16 cellular contexts compared by ENCODE assay signal in the genomic region with DNA sequence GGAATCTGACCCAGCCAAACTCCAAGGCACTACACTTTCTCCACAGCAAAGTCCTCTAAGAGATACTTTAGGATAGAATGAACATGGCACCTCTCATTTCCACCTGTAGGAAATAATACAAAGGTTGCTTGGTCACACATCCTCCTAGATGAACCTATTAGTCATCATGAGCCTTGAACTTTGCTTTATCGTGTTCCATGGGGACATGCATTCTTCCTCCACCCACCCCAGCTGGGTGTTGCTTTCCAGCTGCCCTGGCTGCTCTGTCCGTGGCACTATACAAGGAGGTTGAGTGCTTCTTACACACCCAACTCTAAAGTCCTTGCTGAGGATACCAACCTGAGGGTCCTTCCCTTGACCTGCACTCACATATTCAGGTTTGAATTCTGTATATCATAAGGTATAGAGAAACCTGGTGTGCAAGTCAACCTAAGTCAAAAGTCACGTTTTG. TPM values are rescaled to one million over a fixed set of nuclear protein-coding genes. Genes with fewer than 3 reads are reported as not detected.
DNase-seq lines count a peak whose midpoint lies in the region; ATAC-seq and TF ChIP-seq lines count a peak whose summit lies in the region.
"Had no signal": no experiment of that assay in that cellular context is flagged by ENCODE, and none has a peak within 500 bp of the region (broad histone marks: within the 10 kb centered on the region; RNA-seq: fewer than 3 reads in every experiment).

No MANE protein-coding gene starts in this region.

- H3K9ac ChIP-seq in BLaER1 = no peak overlapping the region

- H3K4me3 ChIP-seq in BLaER1 = no peak overlapping the region
- no peak overlapping the region for H3K4me3 ChIP-seq in OCI-LY7 (ENCODE audit: low read depth, low read length, poor library complexity, severe bottlenecking)
- H3K4me3 ChIP-seq: HAP-1 had no signal

- POLR2A ChIA-PET in OCI-LY7 (lab: Charles Lee) = interaction anchor here (0.5 to 5.1 kb wide), 4 partner anchors 7 to 1591 kb away, joined by 3 to 64 read pairs (median 3); no protein-coding TSS in a partner anchor

- no TSS peak for BruUV-seq in OCI-LY7 (replicated peaks; lab: Mats Ljungman, UMichigan)

- intact Hi-C loops in OCI-LY7 (cut with micrococcal nuclease; ENCODE audit: unreplicated experiment) = loop anchor here (5.0 kb wide), 1 partner anchor 173 kb away; no protein-coding TSS in a partner anchor

- H3K9me3 Mint-ChIP-seq in glutamatergic neuron (ENCODE audit: unreplicated experiment) (no peaks in the 10 kb centered on the region), nephron progenitor cell (no peaks in the 10 kb centered on the region)

- H3K36me3 ChIP-seq in BLaER1 (no peaks in the 10 kb centered on the region), OCI-LY7 (ENCODE audit: insufficient read depth, low read length) (peaks cover 23% of the 10 kb centered on the region)
- H3K36me3 ChIP-seq: HAP-1 had no signal

- H3K4me3 Mint-ChIP-seq in glutamatergic neuron (ENCODE audit: unreplicated experiment) = no peak overlapping the region
- no peak overlapping the region for H3K4me3 Mint-ChIP-seq in nephron progenitor cell

- H3K27me3 ChIP-seq in BLaER1 = no peaks in the 10 kb centered on the region

- DNase-seq in OCI-LY7 (ENCODE audit: low spot score) = no peak
- no peak for DNase-seq in glutamatergic neuron
- DNase-seq in nephron progenitor cell = no peak
- no peak for DNase-seq in amniotic stem cell (lab: John Stamatoyannopoulos, UW)
- DNase-seq: 8988T, NCI-H1092 treated with DMSO at 0.1 percent for 48 hours, NCI-H1694 treated with DMSO at 0.1 percent for 48 hours, NCI-H446 treated with DMSO at 0.1 percent for 48 hours, NCI-H748 treated with DMSO at 0.1 percent for 48 hours, SIG-M5 had no signal

- H3K27ac Mint-ChIP-seq in glutamatergic neuron (ENCODE audit: unreplicated experiment) (peak overlapping the region; percentile 17), nephron progenitor cell (peak overlapping the region; percentile 37)

- H3K4me1 Mint-ChIP-seq in glutamatergic neuron (ENCODE audit: low read depth, unreplicated experiment) (peaks cover 47% of the 10 kb centered on the region), nephron progenitor cell (peaks cover 66% of the 10 kb centered on the region)

- ATAC-seq in GM18858 (IDR thresholded peaks at IDR 0.05; ENCODE audit: unreplicated experiment) (no peak), GM18867 (IDR thresholded peaks at IDR 0.05; ENCODE audit: unreplicated experiment) (no peak), GM19452 (IDR thresholded peaks at IDR 0.05; ENCODE audit: unreplicated experiment) (no peak)

- H3K9me3 ChIP-seq in BLaER1 (no peaks in the 10 kb centered on the region), OCI-LY7 (ENCODE audit: low read length) (no peaks in the 10 kb centered on the region)
- H3K9me3 ChIP-seq: HAP-1 had no signal

- CTCF ChIA-PET in OCI-LY7 (lab: Charles Lee; ENCODE audit: unreplicated experiment) = no interaction called here

- peaks cover 80% of the 10 kb centered on the region for H3K4me1 ChIP-seq in BLaER1
- H3K4me1 ChIP-seq in OCI-LY7 (ENCODE audit: insufficient read depth, low read length, poor library complexity, severe bottlenecking) = peaks cover 74% of the 10 kb centered on the region

- H3K27me3 Mint-ChIP-seq in glutamatergic neuron (ENCODE audit: unreplicated experiment) (peaks cover 4% of the 10 kb centered on the region), nephron progenitor cell (ENCODE audit: low read depth, poor library complexity) (peaks cover 3% of the 10 kb centered on the region)

- peak overlapping the region; percentile 61 for H3K4me2 ChIP-seq in BLaER1
- H3K4me2 ChIP-seq in OCI-LY7 (ENCODE audit: low read length) = peak overlapping the region; percentile 27; the same call in 1 of the 2 replicates

- no peak overlapping the region for H2AFZ ChIP-seq in OCI-LY7 (ENCODE audit: low read length)

- H4K20me1 ChIP-seq in BLaER1 = peaks cover 85% of the 10 kb centered on the region
- no peaks in the 10 kb centered on the region for H4K20me1 ChIP-seq in OCI-LY7 (ENCODE audit: insufficient read depth, low read length)

- H3K79me2 ChIP-seq in OCI-LY7 (ENCODE audit: insufficient read depth, low read depth, low read length) = peaks cover 20% of the 10 kb centered on the region; the same call in 1 of the 2 replicates

- H3K9me2 ChIP-seq in OCI-LY7 (ENCODE audit: insufficient read depth, low read length) = no peaks in the 10 kb centered on the region

- TF ChIP-seq CTCF in OCI-LY7 (conservative IDR thresholded peaks at IDR 0.05; ENCODE audit: low read length) (no peak), glutamatergic neuron (IDR thresholded peaks at IDR 0.05; ENCODE audit: partially characterized antibody, unreplicated experiment) (no peak), nephron progenitor cell (IDR thresholded peaks at IDR 0.05) (no peak)

- H3K27ac ChIP-seq in BLaER1 = no peak overlapping the region
- H3K27ac ChIP-seq in OCI-LY7 (ENCODE audit: low read depth, low read length, poor library complexity, severe bottlenecking) = no peak overlapping the region
- H3K27ac ChIP-seq: C4-2B had no signal

- H3K36me3 Mint-ChIP-seq in glutamatergic neuron (ENCODE audit: unreplicated experiment) = no peaks in the 10 kb centered on the region
- H3K36me3 Mint-ChIP-seq in nephron progenitor cell (ENCODE audit: low read depth) = peaks cover 12% of the 10 kb centered on the region

RNA-seq across cellular contexts. Expression of gene SPRED2, which starts 52.7 kb away (rescaled TPM):
- total RNA-seq in OCI-LY7 (2014; rRNA removed; shearing (Covaris generic)) = 4.9 and 8.0 TPM in 2 replicates
- 41.9 and 49.1 TPM in 2 replicates for total RNA-seq in OCI-LY7 (2022)
- 54.5 TPM for total RNA-seq in glutamatergic neuron (ENCODE audit: unreplicated experiment)
